8 cellular contexts compared by ENCODE assay signal in the genomic region with DNA sequence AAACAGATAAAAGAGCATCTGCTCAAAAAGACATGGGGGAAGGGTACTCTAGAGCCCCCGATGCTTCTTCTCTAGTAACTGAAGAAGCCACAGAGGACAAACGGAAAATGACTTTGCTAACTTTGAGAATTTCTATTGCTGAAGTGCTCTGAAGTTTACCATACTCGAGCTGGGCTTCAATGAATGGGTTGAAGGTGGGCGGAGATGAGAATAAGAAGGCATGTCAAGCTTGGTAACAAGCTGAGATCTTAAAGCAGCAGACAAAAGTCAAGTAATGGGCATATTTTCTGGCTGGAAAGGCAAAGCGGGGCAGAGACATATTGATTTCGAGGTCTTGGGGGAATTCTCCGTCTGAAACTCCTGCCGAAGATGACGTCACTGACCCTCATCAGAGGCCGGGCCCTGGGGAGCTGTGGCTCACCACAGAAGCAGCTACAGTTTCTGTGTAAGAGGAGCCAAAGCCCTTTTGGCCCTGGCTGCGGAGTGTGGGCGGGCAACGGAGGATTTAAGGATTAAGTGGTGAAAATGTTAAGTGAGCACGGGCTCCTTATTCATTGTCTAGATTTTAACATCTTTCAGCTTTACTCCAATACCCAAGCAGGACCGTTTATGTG.
DNase-seq lines count a peak whose midpoint lies in the region; ATAC-seq, FAIRE-seq and TF ChIP-seq lines count a peak whose summit lies in the region.
"Had no signal": no experiment of that assay in that cellular context is flagged by ENCODE, and none has a peak within 500 bp of the region (broad histone marks: within the 10 kb centered on the region; RNA-seq: fewer than 3 reads in every experiment).

No MANE protein-coding gene starts in this region.

- peaks cover 0 to 5% (median 0%) of the 10 kb centered on the region in 6 donors for H3K9me3 Mint-ChIP-seq in immature natural killer cell

- H3K4me3 ChIP-seq in K562 (no peak overlapping the region), spleen (no peak overlapping the region)

- in situ Hi-C loops in K562 (cut with MboI): no loop called here

- H3K4me1 Mint-ChIP-seq in immature natural killer cell: no peaks in the 10 kb centered on the region

- H3K27me3 Mint-ChIP-seq in immature natural killer cell (ENCODE audit: low read depth in 3 of 3): peaks cover 0 to 3% (median 2%) of the 10 kb centered on the region in 3 donors

- H3K4me2 ChIP-seq in K562 (ENCODE audit: insufficient read depth, low read length): no peak overlapping the region

- H3K27ac Mint-ChIP-seq in immature natural killer cell: no peak overlapping the region

- H3K36me3 ChIP-seq in K562 (ENCODE audit: control insufficient read depth, insufficient read depth, low read length) (no peaks in the 10 kb centered on the region), spleen (no peaks in the 10 kb centered on the region)

- BruUV-seq in K562 (replicated peaks; lab: Mats Ljungman, UMichigan): no TSS peak

- DNase-seq in K562 (ENCODE audit: extremely low read depth in 1 of 4, low spot score in 3 of 4) (peak in 1 of 4 experiments; percentile 8), posterior vena cava (ENCODE audit: low spot score) (peak; percentile 95), COR-L47 (lab: John Stamatoyannopoulos, UW) (no peak), immature natural killer cell (no peak), spleen (no peak)

- no peak for TF ChIP-seq RAD21 in K562 (CRISPR knock-in tag; conservative IDR thresholded peaks at IDR 0.05 in 1 of 2, IDR thresholded peaks at IDR 0.05 in 1 of 2)

- H2AFZ ChIP-seq in K562 (ENCODE audit: low read depth, low read length): no peak overlapping the region

- TF ChIP-seq CTCF in K562 (IDR thresholded peaks at IDR 0.05 in 2 of 3, conservative IDR thresholded peaks at IDR 0.05 in 1 of 3; ENCODE audit: insufficient read depth in 2 of 3, low read depth in 1 of 3, low read length in 3 of 3): no peak
- no peak for TF ChIP-seq CTCF in spleen (IDR thresholded peaks at IDR 0.05 in 8 of 11, conservative IDR thresholded peaks at IDR 0.05 in 3 of 11)

- H3K9me3 ChIP-seq in K562 (replicated peaks; ENCODE audit: control insufficient read depth, insufficient read depth, low read depth, low read length): no peaks in the 10 kb centered on the region
- peaks cover 0 to 4% (median 0%) of the 10 kb centered on the region in 8 donors for H3K9me3 ChIP-seq in spleen

- ATAC-seq in GM19397 (IDR thresholded peaks at IDR 0.05; ENCODE audit: unreplicated experiment) (peak; percentile 90), HG03108 (IDR thresholded peaks at IDR 0.05; ENCODE audit: unreplicated experiment) (peak; percentile 95), K562 (no peak)

- intact Hi-C loops in K562 (cut with micrococcal nuclease): no loop called here
- intact Hi-C loops in posterior vena cava (cut with DNase I): no loop called here
- intact Hi-C loops in spleen (cut with DNase I; ENCODE audit: low total_unique reads): no loop called here

- H3K27me3 ChIP-seq in K562 (ENCODE audit: control insufficient read depth in 2 of 2, insufficient read depth in 2 of 2, low read length in 2 of 2) (no peaks in the 10 kb centered on the region), spleen (replicated peaks in 1 of 7) (no peaks in the 10 kb centered on the region)

- H3K4me1 ChIP-seq in K562 (replicated peaks in 1 of 2; ENCODE audit: control insufficient read depth in 2 of 2, insufficient read depth in 2 of 2, low read length in 2 of 2) (no peaks in the 10 kb centered on the region), spleen (no peaks in the 10 kb centered on the region)

- H3K4me3 Mint-ChIP-seq in immature natural killer cell: no peak overlapping the region

- no peak for TF ChIP-seq EP300 in K562 (IDR thresholded peaks at IDR 0.05; ENCODE audit: low read length)

- no peak overlapping the region for H3K27ac ChIP-seq in K562 (ENCODE audit: extremely low read depth, low read depth, low read length)
- no peak overlapping the region for H3K27ac ChIP-seq in spleen

- no peak for TF ChIP-seq POLR2A in K562 (conservative IDR thresholded peaks at IDR 0.05)
- TF ChIP-seq POLR2A in spleen (IDR thresholded peaks at IDR 0.05): no peak

- H3K36me3 Mint-ChIP-seq in immature natural killer cell: no peaks in the 10 kb centered on the region

- no peak overlapping the region for H3K9ac ChIP-seq in K562 (ENCODE audit: insufficient read depth in 1 of 2, low read depth in 2 of 2, low read length in 2 of 2)

- no peaks in the 10 kb centered on the region for H3K9me1 ChIP-seq in K562 (ENCODE audit: control insufficient read depth, insufficient read depth, low read length)

- WGBS in K562 (ENCODE audit: insufficient coverage, low coverage, missing lambda C conversion rate): 2% methylated on average over 15 of the region's 15 CpGs
- 65 to 78% (median 67%) methylated on average over 15 of the region's 15 CpGs for WGBS in spleen, 5 donors

- no peaks in the 10 kb centered on the region for H3K79me2 ChIP-seq in K562 (ENCODE audit: control insufficient read depth, insufficient read depth, low read length)

- H4K20me1 ChIP-seq in K562 (replicated peaks; ENCODE audit: control insufficient read depth, insufficient read depth, low read length): no peaks in the 10 kb centered on the region

- POLR2A ChIA-PET in K562 (lab: Yijun Ruan, JAX): no interaction called here

- CTCF ChIA-PET in K562 (lab: Yijun Ruan, JAX; ENCODE audit: low intra/inter-chr PET ratio): no interaction called here

- no peak for FAIRE-seq in K562 (lab: Jason Lieb, UNC)
- FAIRE-seq: TTC549 had no signal

TF ChIP-seq in K562, 482 proteins besides CTCF, POLR2A, EP300 and RAD21:
- TF ChIP-seq JUND (IDR thresholded peaks at IDR 0.05; ENCODE audit: borderline replicate concordance, low read depth, low read length) (no peak), JUND (tag; IDR thresholded peaks at IDR 0.05; ENCODE audit: borderline replicate concordance, low read depth, low read length) (peak; percentile 16; the same call in 1 of the 3 replicates), ZNF134 (CRISPR knock-in tag; conservative IDR thresholded peaks at IDR 0.05) (peak; percentile 56; the same call in 1 of the 2 replicates), JUNB (CRISPR knock-in tag; conservative IDR thresholded peaks at IDR 0.05) (0 out of 2 replicates have a peak, but pooled peaks have one; percentile 4), MEF2A (IDR thresholded peaks at IDR 0.05; ENCODE audit: control insufficient read depth, low read depth, low read length) (no peak), ATF7 (IDR thresholded peaks at IDR 0.05) (peak; percentile 70; the same call in 1 of the 2 replicates), PHF21A (IDR thresholded peaks at IDR 0.05; ENCODE audit: borderline replicate concordance, low read depth) (no peak), ATF1 (CRISPR knock-in tag; IDR thresholded peaks at IDR 0.05) (no peak), ATF1 (tag; IDR thresholded peaks at IDR 0.05) (peak; percentile 54), MAFG (tag; conservative IDR thresholded peaks at IDR 0.05) (no peak)
- TF ChIP-seq, protein P1, sequence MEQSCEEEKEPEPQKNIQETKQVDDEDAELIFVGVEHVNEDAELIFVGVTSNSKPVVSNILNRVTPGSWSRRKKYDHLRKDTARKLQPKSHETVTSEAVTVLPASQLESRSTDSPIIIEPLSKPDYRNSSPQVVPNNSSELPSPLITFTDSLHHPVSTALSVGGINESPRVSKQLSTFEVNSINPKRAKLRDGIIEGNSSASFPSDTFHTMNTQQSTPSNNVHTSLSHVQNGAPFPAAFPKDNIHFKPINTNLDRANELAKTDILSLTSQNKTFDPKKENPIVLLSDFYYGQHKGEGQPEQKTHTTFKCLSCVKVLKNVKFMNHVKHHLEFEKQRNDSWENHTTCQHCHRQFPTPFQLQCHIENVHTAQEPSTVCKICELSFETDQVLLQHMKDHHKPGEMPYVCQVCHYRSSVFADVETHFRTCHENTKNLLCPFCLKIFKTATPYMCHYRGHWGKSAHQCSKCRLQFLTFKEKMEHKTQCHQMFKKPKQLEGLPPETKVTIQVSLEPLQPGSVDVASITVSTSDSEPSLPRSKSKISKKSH (CRISPR knock-in tag; IDR thresholded peaks at IDR 0.05): no peak
- TF ChIP-seq, protein P2, sequence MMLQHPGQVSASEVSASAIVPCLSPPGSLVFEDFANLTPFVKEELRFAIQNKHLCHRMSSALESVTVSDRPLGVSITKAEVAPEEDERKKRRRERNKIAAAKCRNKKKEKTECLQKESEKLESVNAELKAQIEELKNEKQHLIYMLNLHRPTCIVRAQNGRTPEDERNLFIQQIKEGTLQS (IDR thresholded peaks at IDR 0.05): peak; percentile 77
- TF ChIP-seq, protein P2 (CRISPR knock-in tag; conservative IDR thresholded peaks at IDR 0.05): no peak
